In genomic region chr19:14364098-14364443, GRCh38 we compare ENCODE assay signal across 8 cellular contexts. TPM values are rescaled to one million over a fixed set of nuclear protein-coding genes. Genes with fewer than 3 reads are reported as not detected.
DNase-seq lines count a peak whose midpoint lies in the region; ATAC-seq and TF ChIP-seq lines count a peak whose summit lies in the region.
"Not testable (repeated sequence)": the region's sequence is repeated elsewhere in the genome, so short reads cannot be mapped to it uniquely, and the experiment has no call there.

No MANE protein-coding gene starts in this region.

- not testable (repeated sequence) for H3K14ac ChIP-seq in IMR-90 (replicated peaks; ENCODE audit: low read depth, low read length)

- POLR2A ChIA-PET in IMR-90 (lab: Charles Lee; ENCODE audit: unreplicated experiment): not testable (repeated sequence)
- POLR2A ChIA-PET in activated CD4-positive, alpha-beta T cell treated with anti-CD3 and anti-CD28 coated beads for 36 hours (lab: Charles Lee): interaction anchor here (0.6 to 2.1 kb wide), 6 partner anchors 17 to 228 kb away, joined by 3 to 13 read pairs (median 5); partner anchors contain the start of genes ADGRE5 and ASF1B

- ATAC-seq in IMR-90 (ENCODE audit: low read depth); activated CD4-positive, alpha-beta T cell treated with anti-CD3 and anti-CD28 coated beads for 36 hours: not testable (repeated sequence)

- H3K9me1 ChIP-seq in IMR-90 (ENCODE audit: insufficient read depth, low read length): not testable (repeated sequence)

- H4K5ac ChIP-seq in IMR-90 (ENCODE audit: low read depth, low read length): not testable (repeated sequence)

- not testable (repeated sequence) for H3K56ac ChIP-seq in IMR-90 (ENCODE audit: extremely low read depth, insufficient read depth, low read length)

- H4K8ac ChIP-seq in IMR-90 (ENCODE audit: low read depth in 2 of 2, low read length in 2 of 2): peak overlapping the region; percentile 53 to 92; a peak in 2 of 4 replicates

- not testable (repeated sequence) for H3K23ac ChIP-seq in IMR-90 (ENCODE audit: low read depth, low read length)

- H2AK9ac ChIP-seq in IMR-90 (replicated peaks; ENCODE audit: low read depth, low read length, poor library complexity): peak overlapping the region; percentile 79

- DNase-seq in IMR-90; activated CD4-positive, alpha-beta T cell treated with anti-CD3 and anti-CD28 coated beads for 36 hours; adipocyte (ENCODE audit: low read depth); esophagus muscularis mucosa (ENCODE audit: extremely low spot score): not testable (repeated sequence)

- no CpG with 5 or more reads among the region's 9 CpGs for WGBS in IMR-90 (ENCODE audit: extremely low coverage in 2 of 2, insufficient read length in 1 of 2), 2 experiments
- 72% methylated on average over 7 of the region's 9 CpGs for WGBS in esophagus muscularis mucosa
- WGBS in liver: 71% methylated on average over 9 of the region's 9 CpGs

- not testable (repeated sequence) for H3K79me1 ChIP-seq in IMR-90 (ENCODE audit: low read depth in 1 of 2, low read length in 2 of 2)

- not testable (repeated sequence) for H3K18ac ChIP-seq in IMR-90 (ENCODE audit: low read depth, low read length)

- CTCF ChIA-PET in IMR-90 (lab: Yijun Ruan, JAX): interaction anchor here (0.6 to 1.1 kb wide), 3 partner anchors 31 to 227 kb away, joined by 3 read pairs; partner anchors contain the start of gene ASF1B
- CTCF ChIA-PET in activated CD4-positive, alpha-beta T cell treated with anti-CD3 and anti-CD28 coated beads for 36 hours (lab: Charles Lee): interaction anchor here (0.6 to 4.0 kb wide), 12 partner anchors 8 to 212 kb away, joined by 3 to 14 read pairs (median 4); partner anchors contain the start of gene ADGRE5

- H2AFZ ChIP-seq in IMR-90 (replicated peaks; ENCODE audit: low read length, poor library complexity): peak overlapping the region; percentile 89

- not testable (repeated sequence) for H3K4me1 ChIP-seq in IMR-90 (ENCODE audit: control insufficient read depth, insufficient read depth, low read length); adipocyte (ENCODE audit: control insufficient read depth, insufficient read depth, low read length); liver (ENCODE audit: control insufficient read depth in 4 of 4, insufficient read depth in 4 of 4, low read length in 3 of 4)
- H3K4me1 ChIP-seq in esophagus muscularis mucosa (peaks cover 23 to 32% (median 29%) of the 10 kb centered on the region in 4 donors), neutrophil (ENCODE audit: control insufficient read depth in 1 of 2, insufficient read depth in 1 of 2, low read depth in 1 of 2, low read length in 1 of 2) (peaks cover 38 to 49% of the 10 kb centered on the region in 2 experiments), stomach smooth muscle (ENCODE audit: control insufficient read depth, insufficient read depth, low read length) (peaks cover 15% of the 10 kb centered on the region)

- not testable (repeated sequence) for BruUV-seq in IMR-90 (replicated peaks; lab: Mats Ljungman, UMichigan)

- peak overlapping the region; percentile 39; the same call in 1 of the 2 replicates for H2BK120ac ChIP-seq in IMR-90 (ENCODE audit: low read depth, low read length)

- not testable (repeated sequence) for TF ChIP-seq POLR2A in IMR-90 (IDR thresholded peaks at IDR 0.05; ENCODE audit: low read depth, low read length); esophagus muscularis mucosa (IDR thresholded peaks at IDR 0.05; ENCODE audit: low read depth)

- not testable (repeated sequence) for H3K9me3 ChIP-seq in IMR-90 (ENCODE audit: control insufficient read depth, insufficient read depth, low read length); adipocyte (ENCODE audit: control insufficient read depth, low read length); esophagus muscularis mucosa; liver (ENCODE audit: control insufficient read depth in 4 of 4, low read length in 3 of 4); neutrophil; stomach smooth muscle (ENCODE audit: control insufficient read depth in 2 of 2, low read length in 2 of 2)

- not testable (repeated sequence) for H3K36me3 ChIP-seq in IMR-90 (ENCODE audit: control insufficient read depth, insufficient read depth, low read length); adipocyte (ENCODE audit: control insufficient read depth, insufficient read depth, low read length, severe bottlenecking); esophagus muscularis mucosa; liver (ENCODE audit: control insufficient read depth in 4 of 4, insufficient read depth in 3 of 4, low read depth in 1 of 4, low read length in 3 of 4); neutrophil; stomach smooth muscle (ENCODE audit: control insufficient read depth in 2 of 2, insufficient read depth in 2 of 2, low read length in 2 of 2)

- intact Hi-C loops in IMR-90 (cut with micrococcal nuclease): not testable (repeated sequence)
- intact Hi-C loops in activated CD4-positive, alpha-beta T cell treated with anti-CD3 and anti-CD28 coated beads for 36 hours (cut with DNase I, micrococcal nuclease): loop anchor here in 1 of 2 experiments (5.0 to 10.0 kb wide), 2 partner anchors 108 to 1579 kb away; no protein-coding TSS in a partner anchor
- intact Hi-C loops in esophagus muscularis mucosa (cut with DNase I): loop anchor here (5.0 kb wide), 1 partner anchor 43 kb away; no protein-coding TSS in a partner anchor

- in situ Hi-C loops in IMR-90 (cut with MboI; ENCODE audit: low sequenced_read_pairs): not testable (repeated sequence)

- H3K27me3 ChIP-seq in IMR-90 (ENCODE audit: control insufficient read depth, insufficient read depth, low read length); adipocyte (replicated peaks; ENCODE audit: control insufficient read depth, insufficient read depth, low read length); esophagus muscularis mucosa; liver (ENCODE audit: control insufficient read depth in 4 of 4, insufficient read depth in 4 of 4, low read length in 3 of 4); stomach smooth muscle (ENCODE audit: control insufficient read depth in 1 of 2, insufficient read depth in 2 of 2, low read length in 2 of 2): not testable (repeated sequence)
- H3K27me3 ChIP-seq in neutrophil: peaks cover 15% of the 10 kb centered on the region

- H3K4me3 ChIP-seq in IMR-90 (ENCODE audit: insufficient read depth, low read depth, low read length); adipocyte (ENCODE audit: low read length); liver (ENCODE audit: low read depth in 1 of 3, low read length in 3 of 3): not testable (repeated sequence)
- H3K4me3 ChIP-seq in esophagus muscularis mucosa: peak overlapping the region; percentile 45 to 50 (median 48)
- peak overlapping the region in 1 of 2 experiments; percentile 56 for H3K4me3 ChIP-seq in neutrophil (ENCODE audit: low read depth in 1 of 2, low read length in 1 of 2)
- H3K4me3 ChIP-seq in stomach smooth muscle (ENCODE audit: low read length in 2 of 2): peak overlapping the region in 1 of 2 donors; percentile 69

- H3K27ac Mint-ChIP-seq in activated CD4-positive, alpha-beta T cell treated with anti-CD3 and anti-CD28 coated beads for 36 hours: peak overlapping the region; percentile 86

- not testable (repeated sequence) for H2AK5ac ChIP-seq in IMR-90 (ENCODE audit: low read depth, low read length)

- H3K9ac ChIP-seq in IMR-90 (ENCODE audit: low read depth, low read length); liver (ENCODE audit: low read depth in 1 of 2, low read length in 2 of 2): not testable (repeated sequence)
- H3K9ac ChIP-seq in adipocyte (ENCODE audit: low read length) (peak overlapping the region; percentile 60), stomach smooth muscle (ENCODE audit: low read length in 2 of 2) (peak overlapping the region; percentile 62)

- H4K91ac ChIP-seq in IMR-90 (ENCODE audit: insufficient read depth, low read depth, low read length): not testable (repeated sequence)

- TF ChIP-seq EP300 in esophagus muscularis mucosa (IDR thresholded peaks at IDR 0.05): not testable (repeated sequence)

- not testable (repeated sequence) for H4K20me1 ChIP-seq in IMR-90 (ENCODE audit: insufficient read depth, low read length)

- H3K9me3 Mint-ChIP-seq in activated CD4-positive, alpha-beta T cell treated with anti-CD3 and anti-CD28 coated beads for 36 hours (ENCODE audit: low read depth): not testable (repeated sequence)

- peak overlapping the region; percentile 54; the same call in 1 of the 3 replicates for H2BK15ac ChIP-seq in IMR-90 (ENCODE audit: low read depth, low read length)

- not testable (repeated sequence) for H2BK20ac ChIP-seq in IMR-90 (ENCODE audit: low read depth, low read length)

- peaks cover 62% of the 10 kb centered on the region for H3K4me1 Mint-ChIP-seq in activated CD4-positive, alpha-beta T cell treated with anti-CD3 and anti-CD28 coated beads for 36 hours

- not testable (repeated sequence) for TF ChIP-seq CTCF in C4-2B (conservative IDR thresholded peaks at IDR 0.05); IMR-90 (conservative IDR thresholded peaks at IDR 0.05; ENCODE audit: low read depth, low read length); esophagus muscularis mucosa (IDR thresholded peaks at IDR 0.05); liver (IDR thresholded peaks at IDR 0.05; ENCODE audit: low read depth, low read length, missing input control); neutrophil (IDR thresholded peaks at IDR 0.05)

- 0 out of 2 replicates have a peak overlapping the region, but pooled peaks have one; percentile 54 for H3K4ac ChIP-seq in IMR-90 (ENCODE audit: low read depth, low read length)

- H2BK5ac ChIP-seq in IMR-90 (ENCODE audit: low read depth, low read length, poor library complexity, severe bottlenecking): not testable (repeated sequence)

- not testable (repeated sequence) for H3K36me3 Mint-ChIP-seq in activated CD4-positive, alpha-beta T cell treated with anti-CD3 and anti-CD28 coated beads for 36 hours (ENCODE audit: low read depth)

- H3K27ac ChIP-seq in C4-2B (peak overlapping the region; percentile 57; the same call in 1 of the 2 replicates), esophagus muscularis mucosa (replicated peaks in 1 of 4) (peak overlapping the region; percentile 70 to 77 (median 72)), liver (ENCODE audit: low read depth in 1 of 2, low read length in 2 of 2) (peak overlapping the region; percentile 55 to 69), neutrophil (peak overlapping the region; percentile 25), stomach smooth muscle (ENCODE audit: low read length) (peak overlapping the region; percentile 41)
- not testable (repeated sequence) for H3K27ac ChIP-seq in IMR-90 (ENCODE audit: insufficient read depth, low read length)

- not testable (repeated sequence) for H3K27me3 Mint-ChIP-seq in activated CD4-positive, alpha-beta T cell treated with anti-CD3 and anti-CD28 coated beads for 36 hours

- not testable (repeated sequence) for H3K4me2 ChIP-seq in IMR-90 (ENCODE audit: low read depth, low read length)

- peak overlapping the region; percentile 74 for H3K4me3 Mint-ChIP-seq in activated CD4-positive, alpha-beta T cell treated with anti-CD3 and anti-CD28 coated beads for 36 hours

- dilution Hi-C loops in IMR-90 (cut with HindIII; ENCODE audit: low sequenced_read_pairs, unreplicated experiment): not testable (repeated sequence)

- TF ChIP-seq RAD21 in IMR-90 (IDR thresholded peaks at IDR 0.05; ENCODE audit: low read length); liver (IDR thresholded peaks at IDR 0.05): not testable (repeated sequence)

RNA-seq across cellular contexts. Expression of gene ADGRE5, which starts 17.2 kb away (rescaled TPM):
- total RNA-seq in IMR-90 (2012; rRNA removed) (7.5 and 7.7 TPM in 2 replicates), esophagus muscularis mucosa (100 to 1,000 TPM in 1 of 4 donors, 10 to 100 TPM in 3; 37.3 to 101 (median 50.4) TPM), liver (10 to 100 TPM; 11.3 to 20.4 TPM)
- polyA plus RNA-seq in IMR-90 (2012; rRNA removed) (14.6 and 15.0 TPM in 2 replicates), liver (10 to 100 TPM in 1 of 2 donors, 1 to 10 TPM in 1; 7.0 to 17.0 TPM)
- polyA plus RNA-seq in IMR-90 (2012; cell fraction: cytosol; rRNA removed): 8.9 and 17.0 TPM in 2 replicates
- polyA plus RNA-seq in IMR-90 (2012; cell fraction: nucleus; rRNA removed; ENCODE audit: low replicate concordance): 20.5 and 31.2 TPM in 2 replicates
- 100 to 1,000 TPM; 207 to 232 TPM for total RNA-seq in activated CD4-positive, alpha-beta T cell treated with anti-CD3 and anti-CD28 coated beads for 36 hours

RNA-seq across cellular contexts. Expression of gene DDX39A, which starts 55.1 kb away (rescaled TPM):
- 77.5 and 83.0 TPM in 2 replicates for total RNA-seq in IMR-90 (2012; rRNA removed)
- polyA plus RNA-seq in IMR-90 (2012; rRNA removed): 82.5 and 89.3 TPM in 2 replicates
- 49.4 and 53.9 TPM in 2 replicates for polyA plus RNA-seq in IMR-90 (2012; cell fraction: cytosol; rRNA removed)
- polyA plus RNA-seq in IMR-90 (2012; cell fraction: nucleus; rRNA removed; ENCODE audit: low replicate concordance): 436 and 719 TPM in 2 replicates
- 100 to 1,000 TPM; 168 to 185 TPM for total RNA-seq in activated CD4-positive, alpha-beta T cell treated with anti-CD3 and anti-CD28 coated beads for 36 hours
- total RNA-seq in esophagus muscularis mucosa: 10 to 100 TPM; 39.3 to 56.3 (median 42.1) TPM
- 10 to 100 TPM; 34.6 to 54.7 TPM for total RNA-seq in liver
- polyA plus RNA-seq in liver: 10 to 100 TPM; 24.9 to 36.1 TPM
